Comparison of ENCODE assay signal across 2 cellular contexts in genomic region chr7:128872394-128872824, GRCh38.
TF ChIP-seq lines count a peak whose summit lies in the region.

No MANE protein-coding gene starts in this region.

TF ChIP-seq in HEK293T, 16 proteins besides CTCF, POLR2A, EP300 and RAD21:
- TF ChIP-seq SP1 (IDR thresholded peaks at IDR 0.05) (no peak), BHLHE40 (IDR thresholded peaks at IDR 0.05; ENCODE audit: borderline replicate concordance) (no peak), NFRKB (IDR thresholded peaks at IDR 0.05) (no peak), FOXK2 (IDR thresholded peaks at IDR 0.05) (no peak), SUZ12 (IDR thresholded peaks at IDR 0.05) (no peak), TARDBP (IDR thresholded peaks at IDR 0.05) (no peak), PKNOX1 (IDR thresholded peaks at IDR 0.05) (no peak), ZNF384 (IDR thresholded peaks at IDR 0.05) (no peak), LEF1 (IDR thresholded peaks at IDR 0.05; ENCODE audit: borderline replicate concordance) (no peak), HDGF (IDR thresholded peaks at IDR 0.05; ENCODE audit: borderline replicate concordance) (no peak), ELF4 (IDR thresholded peaks at IDR 0.05) (no peak), FOXM1 (IDR thresholded peaks at IDR 0.05; ENCODE audit: borderline replicate concordance) (no peak), CTBP1 (IDR thresholded peaks at IDR 0.05; ENCODE audit: borderline replicate concordance) (no peak), ARNT (IDR thresholded peaks at IDR 0.05) (no peak)
TF ChIP-seq in HEK293T: peak in this region for 0.

TF ChIP-seq in HepG2, 621 proteins besides CTCF, POLR2A, EP300 and RAD21:
- 0 out of 2 replicates have a peak, but pooled peaks have one; percentile 11 for TF ChIP-seq ZNF768 (CRISPR knock-in tag; IDR thresholded peaks at IDR 0.05)
- TF ChIP-seq MEIS2 (CRISPR knock-in tag; IDR thresholded peaks at IDR 0.05), result no peak
